20 cellular contexts compared by ENCODE assay signal in the genomic region with DNA sequence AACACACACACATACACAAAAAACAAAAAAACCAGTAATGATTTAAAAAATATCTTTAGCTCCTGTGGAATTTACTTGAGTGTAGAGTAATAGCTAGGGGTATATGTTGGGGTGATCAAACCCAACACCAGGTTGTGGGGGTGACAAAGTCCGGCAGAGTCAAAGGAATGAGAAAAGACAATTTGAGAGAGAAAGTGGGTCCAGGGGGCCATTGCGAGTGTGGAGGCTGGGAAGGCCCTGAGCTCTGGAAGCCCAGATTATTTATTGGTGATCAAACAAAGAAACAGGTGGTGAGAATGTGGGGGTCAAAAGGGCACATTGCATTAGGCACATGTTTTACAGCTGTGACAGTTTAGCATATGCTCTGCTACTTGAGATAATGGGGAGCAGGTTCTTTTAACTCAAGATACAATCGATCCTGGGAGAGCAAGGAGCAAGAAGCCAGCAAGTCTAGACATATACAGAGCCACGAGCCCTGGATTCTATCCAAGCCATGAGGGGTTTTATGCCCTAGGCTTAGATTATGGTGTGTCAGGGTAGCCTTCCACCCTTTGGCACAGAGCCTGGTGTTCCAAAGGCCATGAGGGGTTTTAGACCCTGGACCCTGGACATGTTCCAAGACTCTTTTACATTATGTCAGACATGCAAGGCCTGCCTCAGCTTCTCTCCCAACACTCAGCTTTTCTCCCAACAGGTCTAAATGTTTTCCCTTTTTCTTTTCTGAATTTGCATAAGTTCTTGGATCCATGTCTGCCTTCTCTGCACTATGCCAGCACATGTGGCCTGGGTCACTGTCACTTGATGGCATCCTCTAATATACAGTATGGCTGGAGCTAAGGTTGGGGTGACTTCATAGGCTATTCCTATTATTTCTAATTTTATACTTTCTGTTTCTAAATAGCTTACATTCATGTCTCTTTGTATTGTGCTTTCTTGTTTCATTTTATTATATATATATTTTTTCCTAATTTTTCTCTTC. TPM values are rescaled to one million over a fixed set of nuclear protein-coding genes. Genes with fewer than 3 reads are reported as not detected.
DNase-seq lines count a peak whose midpoint lies in the region; ATAC-seq, FAIRE-seq and TF ChIP-seq lines count a peak whose summit lies in the region.
"Had no signal": no experiment of that assay in that cellular context is flagged by ENCODE, and none has a peak within 500 bp of the region (broad histone marks: within the 10 kb centered on the region; RNA-seq: fewer than 3 reads in every experiment).

No MANE protein-coding gene starts in this region.

- TF ChIP-seq RAD21 in A549 (conservative IDR thresholded peaks at IDR 0.05 in 1 of 2, IDR thresholded peaks at IDR 0.05 in 1 of 2): no peak
- TF ChIP-seq RAD21 in HCT116 (IDR thresholded peaks at IDR 0.05; ENCODE audit: low read depth): no peak
- TF ChIP-seq RAD21 in K562 (CRISPR knock-in tag; conservative IDR thresholded peaks at IDR 0.05 in 1 of 2, IDR thresholded peaks at IDR 0.05 in 1 of 2): no peak

- peaks cover 32% of the 10 kb centered on the region for H3K4me1 ChIP-seq in A549
- H3K4me1 ChIP-seq in HCT116 (ENCODE audit: control insufficient read depth in 1 of 2, insufficient read depth in 2 of 2, low read length in 2 of 2): peaks cover 0 to 13% of the 10 kb centered on the region in 2 experiments; a peak in 2 of 4 replicates
- no peaks in the 10 kb centered on the region for H3K4me1 ChIP-seq in K562 (replicated peaks in 1 of 2; ENCODE audit: control insufficient read depth in 2 of 2, insufficient read depth in 2 of 2, low read length in 2 of 2)
- peaks cover 0 to 10% (median 0%) of the 10 kb centered on the region in 4 donors for H3K4me1 ChIP-seq in right lobe of liver
- H3K4me1 ChIP-seq: HAP-1 had no signal

- intact Hi-C loops in HCT116 (cut with micrococcal nuclease) (no loop called here), K562 (cut with micrococcal nuclease) (no loop called here), right lobe of liver (cut with DNase I) (no loop called here)

- H2AFZ ChIP-seq in HCT116 (ENCODE audit: low read depth, low read length, poor library complexity, severe bottlenecking): no peak overlapping the region
- H2AFZ ChIP-seq in K562 (ENCODE audit: low read depth, low read length): no peak overlapping the region

- RAD21 ChIA-PET in HCT116 (lab: Charles Lee; ENCODE audit: low non-redundant PET in 1 of 2, low total read pairs in 2 of 2, uncharacterized antibody in 2 of 2, unreplicated experiment in 2 of 2): no interaction called here

- 57% methylated on average over 4 of the region's 4 CpGs for WGBS in A549 (ENCODE audit: missing lambda C conversion rate)
- WGBS in K562 (ENCODE audit: insufficient coverage, low coverage, missing lambda C conversion rate): 0% methylated on average over 4 of the region's 4 CpGs
- 56% methylated on average over 3 of the region's 4 CpGs for WGBS in right lobe of liver (ENCODE audit: insufficient coverage, low coverage, low lambda C conversion rate, missing lambda C conversion rate)

- TF ChIP-seq POLR2A in A549 (IDR thresholded peaks at IDR 0.05; ENCODE audit: low read length) (no peak), HCT116 (IDR thresholded peaks at IDR 0.05; ENCODE audit: borderline replicate concordance, extremely low read depth, insufficient read depth, insufficient read length) (no peak), K562 (conservative IDR thresholded peaks at IDR 0.05) (no peak), right lobe of liver (IDR thresholded peaks at IDR 0.05) (no peak)

- H3K36me3 ChIP-seq in HCT116 (ENCODE audit: control insufficient read depth in 1 of 2, insufficient read depth in 2 of 2, low read length in 2 of 2) (no peaks in the 10 kb centered on the region), K562 (ENCODE audit: control insufficient read depth, insufficient read depth, low read length) (no peaks in the 10 kb centered on the region), right lobe of liver (no peaks in the 10 kb centered on the region)
- H3K36me3 ChIP-seq: HAP-1 had no signal

- H3K27me3 ChIP-seq in HCT116 (ENCODE audit: insufficient read depth, low read length) (no peaks in the 10 kb centered on the region), K562 (ENCODE audit: control insufficient read depth in 2 of 2, insufficient read depth in 2 of 2, low read length in 2 of 2) (no peaks in the 10 kb centered on the region), right lobe of liver (no peaks in the 10 kb centered on the region)

- DNase-seq in A549 (ENCODE audit: low read depth in 1 of 2, low spot score in 1 of 2) (no peak), HCT116 (ENCODE audit: low read depth, low spot score) (peak; percentile 21), K562 (ENCODE audit: extremely low read depth in 1 of 4, low spot score in 3 of 4) (no peak), right lobe of liver (peak in 1 of 3 donors; percentile 56)
- no peak for DNase-seq in activated naive CD4-positive, alpha-beta T cell treated with Interleukin-2 at 50 U/mL for 16 hours
- DNase-seq: C1 segment of cervical spinal cord; Calu3; CD4-positive, alpha-beta T cell; DMS 273 treated with DMSO at 0.1 percent for 48 hours; DMS79; EL; Karpas-422 had no signal

- no peak overlapping the region for H3K4me3 ChIP-seq in A549
- H3K4me3 ChIP-seq in HCT116 (replicated peaks in 1 of 2; ENCODE audit: low read depth in 1 of 2, low read length in 2 of 2): no peak overlapping the region
- no peak overlapping the region for H3K4me3 ChIP-seq in K562
- no peak overlapping the region for H3K4me3 ChIP-seq in right lobe of liver
- H3K4me3 ChIP-seq: HAP-1 had no signal

- in situ Hi-C loops in K562 (cut with MboI): no loop called here

- ATAC-seq in A549: no peak
- no peak for ATAC-seq in HCT116
- no peak for ATAC-seq in K562
- peak in 3 of 4 donors; percentile 32 to 55 (median 43) for ATAC-seq in right lobe of liver
- ATAC-seq in HG03469 (IDR thresholded peaks at IDR 0.05; ENCODE audit: unreplicated experiment): no peak
- ATAC-seq in HG02981 (IDR thresholded peaks at IDR 0.05; ENCODE audit: unreplicated experiment): no peak

- H3K9ac ChIP-seq in HCT116 (ENCODE audit: low read length) (no peak overlapping the region), K562 (ENCODE audit: insufficient read depth in 1 of 2, low read depth in 2 of 2, low read length in 2 of 2) (no peak overlapping the region)

- H3K79me2 ChIP-seq in HCT116 (ENCODE audit: insufficient read depth, low read length): no peaks in the 10 kb centered on the region
- H3K79me2 ChIP-seq in K562 (ENCODE audit: control insufficient read depth, insufficient read depth, low read length): no peaks in the 10 kb centered on the region

- peak overlapping the region; percentile 36; the same call in 1 of the 3 replicates for H3K4me2 ChIP-seq in A549
- H3K4me2 ChIP-seq in HCT116 (ENCODE audit: low read length): no peak overlapping the region
- H3K4me2 ChIP-seq in K562 (ENCODE audit: insufficient read depth, low read length): no peak overlapping the region

- H3K9me1 ChIP-seq in K562 (ENCODE audit: control insufficient read depth, insufficient read depth, low read length): no peaks in the 10 kb centered on the region

- CTCF ChIA-PET in A549 (lab: Yijun Ruan, JAX) (interaction anchor here (0.9 to 1.9 kb wide), 4 partner anchors 10 to 37 kb away, joined by 3 to 6 read pairs (median 4); no protein-coding TSS in a partner anchor), HCT116 (lab: Charles Lee) (no interaction called here), K562 (lab: Yijun Ruan, JAX; ENCODE audit: low intra/inter-chr PET ratio) (no interaction called here)

- POLR2A ChIA-PET in A549 (lab: Yijun Ruan, JAX) (no interaction called here), HCT116 (lab: Charles Lee) (no interaction called here), K562 (lab: Yijun Ruan, JAX) (no interaction called here)

- H3K27ac ChIP-seq in A549: peak overlapping the region; percentile 50 to 66; a peak in 3 of 6 replicates
- no peak overlapping the region for H3K27ac ChIP-seq in HCT116 (ENCODE audit: low read depth, low read length)
- no peak overlapping the region for H3K27ac ChIP-seq in K562 (ENCODE audit: extremely low read depth, low read depth, low read length)
- H3K27ac ChIP-seq in right lobe of liver: no peak overlapping the region

- no peak for FAIRE-seq in A549 (lab: Jason Lieb, UNC)
- no peak for FAIRE-seq in K562 (lab: Jason Lieb, UNC)
- FAIRE-seq: G401.6, GM12891, GM19239, H1, HTR-8/SVneo had no signal

- H4K20me1 ChIP-seq in HCT116 (ENCODE audit: insufficient read depth) (no peaks in the 10 kb centered on the region), K562 (replicated peaks; ENCODE audit: control insufficient read depth, insufficient read depth, low read length) (no peaks in the 10 kb centered on the region)

- H3K9me2 ChIP-seq in HCT116 (ENCODE audit: insufficient read depth): no peaks in the 10 kb centered on the region

- BruUV-seq in HCT116 (replicated peaks; lab: Mats Ljungman, UMichigan): no TSS peak
- no TSS peak for BruUV-seq in K562 (replicated peaks; lab: Mats Ljungman, UMichigan)

- H3K9me3 ChIP-seq in A549: peaks cover 3% of the 10 kb centered on the region; the same call in 1 of the 3 replicates
- peaks cover 4 to 22% of the 10 kb centered on the region in 2 experiments; a peak in 2 of 4 replicates for H3K9me3 ChIP-seq in HCT116 (ENCODE audit: control insufficient read depth in 1 of 2, insufficient read depth in 1 of 2, low read depth in 1 of 2, low read length in 2 of 2)
- no peaks in the 10 kb centered on the region for H3K9me3 ChIP-seq in K562 (replicated peaks; ENCODE audit: control insufficient read depth, insufficient read depth, low read depth, low read length)
- H3K9me3 ChIP-seq in right lobe of liver: no peaks in the 10 kb centered on the region
- H3K9me3 ChIP-seq: HAP-1 had no signal

- TF ChIP-seq EP300 in A549 (IDR thresholded peaks at IDR 0.05) (no peak), K562 (IDR thresholded peaks at IDR 0.05; ENCODE audit: low read length) (no peak)

- TF ChIP-seq CTCF in A549 (IDR thresholded peaks at IDR 0.05) (no peak), HCT116 (IDR thresholded peaks at IDR 0.05 in 2 of 3, conservative IDR thresholded peaks at IDR 0.05 in 1 of 3; ENCODE audit: borderline replicate concordance in 1 of 3, insufficient read depth in 1 of 3, low read depth in 2 of 3, low read length in 2 of 3) (no peak), K562 (IDR thresholded peaks at IDR 0.05 in 2 of 3, conservative IDR thresholded peaks at IDR 0.05 in 1 of 3; ENCODE audit: insufficient read depth in 2 of 3, low read depth in 1 of 3, low read length in 3 of 3) (no peak), right lobe of liver (IDR thresholded peaks at IDR 0.05) (no peak)

RNA-seq across cellular contexts. Expression of a gene that starts 48.6 kb away (rescaled TPM):
- 48.7 and 51.7 TPM in 2 replicates for polyA plus RNA-seq in A549 (2011; rRNA removed)
- polyA plus RNA-seq in A549 (2012; cell fraction: cytosol; rRNA removed): 14.5 and 16.0 TPM in 2 replicates
- polyA plus RNA-seq in A549 (2012; cell fraction: nucleus; rRNA removed): 25.5 and 38.1 TPM in 2 replicates
- polyA plus RNA-seq in A549 (2017; fragmentation: RNase III; extraction: RNeasy Plus Mini Kit Qiagen cat#74134 plus additional on column Dnase treatment): 31.1 to 42.2 TPM (median 33.8 TPM) in 3 replicates
- 53.7 and 59.5 TPM in 2 replicates for polyA minus RNA-seq in A549 (2011; rRNA and poly(A)+ RNA removed)
- 202 TPM for total RNA-seq in HCT116 (2021; ENCODE audit: unreplicated experiment)
- polyA plus RNA-seq in HCT116 (2012): 64.3 and 90.3 TPM in 2 replicates
- 24.9 and 92.8 TPM in 2 replicates for total RNA-seq in K562 (2011; cell fraction: chromatin; rRNA removed; ENCODE audit: low replicate concordance)
- total RNA-seq in K562 (2011; cell fraction: nucleolus; rRNA removed): 19.3 and 20.3 TPM in 2 replicates
- total RNA-seq in K562 (2011; cell fraction: nucleoplasm; rRNA removed): 35.3 and 47.5 TPM in 2 replicates
- 48.5 and 58.1 TPM in 2 replicates for total RNA-seq in K562 (2014; rRNA removed)
- 32.4 and 36.9 TPM in 2 replicates for total RNA-seq in K562 (2014; rRNA removed; fragmentation: Illumina TruSeq; extraction: Trizol)
- 36.0 and 38.3 TPM in 2 replicates for total RNA-seq in K562 (2015; rRNA removed; fragmentation: Illumina TruSeq; extraction: Trizol)
- 73.7 and 86.5 TPM in 2 replicates for total RNA-seq in K562 (2021)
- polyA plus RNA-seq in K562 (2011; rRNA removed): 15.8 and 20.1 TPM in 2 replicates
- polyA plus RNA-seq in K562 (2011; cell fraction: cytosol; rRNA removed): 11.0 and 15.0 TPM in 2 replicates
- 56.2 and 78.0 TPM in 2 replicates for polyA plus RNA-seq in K562 (2011; cell fraction: nucleus; rRNA removed)
- 27.1 and 32.6 TPM in 2 replicates for polyA plus RNA-seq in K562 (2012)
- 60.8 and 74.7 TPM in 2 replicates for polyA plus RNA-seq in K562 (2014; fragmentation: Illumina TruSeq; extraction: Trizol)
- polyA plus RNA-seq in K562 (2014; fragmentation: Nextera tagmentation; extraction: Ambion mirVana): 10 to 100 TPM; 11.8 to 17.2 TPM
- polyA plus RNA-seq in K562 (2014; rRNA removed): 23.9 and 37.5 TPM in 2 replicates
- 49.7 and 50.9 TPM in 2 replicates for polyA minus RNA-seq in K562 (2011; rRNA and poly(A)+ RNA removed)
- polyA minus RNA-seq in K562 (2011; cell fraction: cytosol; rRNA and poly(A)+ RNA removed): 43.6 and 54.4 TPM in 2 replicates
- polyA minus RNA-seq in K562 (2011; cell fraction: nucleus; rRNA and poly(A)+ RNA removed): 33.1 and 63.5 TPM in 2 replicates
- total RNA-seq in right lobe of liver: 1 to 10 TPM in 4 of 6 experiments, under 1 TPM in 2; 0.42 to 4.6 (median 1.9) TPM

Comparison
In these comparisons a context has a peak if more than half of its experiments do, and no peak if none do; other contexts are left out.
1. ATAC-seq: peak in right lobe of liver (3 of 4); none in A549 (0 of 2), HCT116 (single experiment), K562 (single experiment), HG03469 (single experiment) and HG02981 (single experiment).
2. H3K27ac ChIP-seq: peak in A549 (2 of 2); none in HCT116 (single experiment), K562 (single experiment) and right lobe of liver (0 of 3).